Comparison of ENCODE assay signal across 9 cellular contexts in genomic region chr6:116764557-116764960, GRCh38. TPM values are rescaled to one million over a fixed set of nuclear protein-coding genes. Genes with fewer than 3 reads are reported as not detected.
DNase-seq lines count a peak whose midpoint lies in the region; ATAC-seq and TF ChIP-seq lines count a peak whose summit lies in the region.
"Had no signal": no experiment of that assay in that cellular context is flagged by ENCODE, and none has a peak within 500 bp of the region (broad histone marks: within the 10 kb centered on the region; RNA-seq: fewer than 3 reads in every experiment).

No MANE protein-coding gene starts in this region.

- no peak overlapping the region for H3K27ac Mint-ChIP-seq in activated naive CD4-positive, alpha-beta T cell treated with anti-CD3 and anti-CD28 coated beads, Interleukin-2, amount 50 U/mL, for 24 hours
- no peak overlapping the region for H3K27ac Mint-ChIP-seq in naive thymus-derived CD8-positive, alpha-beta T cell

- H3K4me1 Mint-ChIP-seq in activated naive CD4-positive, alpha-beta T cell treated with anti-CD3 and anti-CD28 coated beads, Interleukin-2, amount 50 U/mL, for 24 hours = peaks cover 11% of the 10 kb centered on the region
- H3K4me1 Mint-ChIP-seq in naive thymus-derived CD8-positive, alpha-beta T cell = peaks cover 5 to 15% (median 10%) of the 10 kb centered on the region in 4 donors

- H3K9me3 Mint-ChIP-seq in activated naive CD4-positive, alpha-beta T cell treated with anti-CD3 and anti-CD28 coated beads, Interleukin-2, amount 50 U/mL, for 24 hours = no peaks in the 10 kb centered on the region
- H3K9me3 Mint-ChIP-seq in naive thymus-derived CD8-positive, alpha-beta T cell = no peaks in the 10 kb centered on the region

- POLR2A ChIA-PET in naive thymus-derived CD8-positive, alpha-beta T cell (lab: Charles Lee) = no interaction called here

- H3K4me3 Mint-ChIP-seq in activated naive CD4-positive, alpha-beta T cell treated with anti-CD3 and anti-CD28 coated beads, Interleukin-2, amount 50 U/mL, for 24 hours = peak overlapping the region; percentile 23
- peak overlapping the region in 6 of 10 donors; percentile 29 to 66 (median 46) for H3K4me3 Mint-ChIP-seq in naive thymus-derived CD8-positive, alpha-beta T cell

- H3K27me3 Mint-ChIP-seq in activated naive CD4-positive, alpha-beta T cell treated with anti-CD3 and anti-CD28 coated beads, Interleukin-2, amount 50 U/mL, for 24 hours = peaks cover 37% of the 10 kb centered on the region
- H3K27me3 Mint-ChIP-seq in naive thymus-derived CD8-positive, alpha-beta T cell = peaks cover 34 to 63% (median 45%) of the 10 kb centered on the region in 5 donors

- peak in 1 of 2 donors; percentile 22 for ATAC-seq in naive thymus-derived CD8-positive, alpha-beta T cell
- ATAC-seq in HG02759 (IDR thresholded peaks at IDR 0.05; ENCODE audit: unreplicated experiment) (no peak), HG02884 (IDR thresholded peaks at IDR 0.05; ENCODE audit: unreplicated experiment) (no peak)

- no peak for DNase-seq in activated naive CD4-positive, alpha-beta T cell (lab: John Stamatoyannopoulos, UW)
- no peak for DNase-seq in fibroblast of pulmonary artery (ENCODE audit: low read depth)
- DNase-seq in naive thymus-derived CD8-positive, alpha-beta T cell = no peak
- no peak for DNase-seq in activated gamma-delta T cell treated with Interleukin-2 at 50 U/mL for 16 hours
- no peak for DNase-seq in central memory CD4-positive, alpha-beta T cell
- DNase-seq: HCEC 1CT had no signal

- no peak for TF ChIP-seq CTCF in fibroblast of pulmonary artery (IDR thresholded peaks at IDR 0.05; ENCODE audit: low read length, missing control alignments)

- H3K4me3 ChIP-seq in fibroblast of pulmonary artery (replicated peaks; ENCODE audit: low read depth, low read length) = peak overlapping the region; percentile 56

- H3K36me3 Mint-ChIP-seq in activated naive CD4-positive, alpha-beta T cell treated with anti-CD3 and anti-CD28 coated beads, Interleukin-2, amount 50 U/mL, for 24 hours = peaks cover 3% of the 10 kb centered on the region
- H3K36me3 Mint-ChIP-seq in naive thymus-derived CD8-positive, alpha-beta T cell = peaks cover 0 to 10% (median 2%) of the 10 kb centered on the region in 3 donors

RNA-seq across cellular contexts. Expression of gene FAM162B, which starts 1.0 kb away (rescaled TPM):
- not detected for total RNA-seq in naive thymus-derived CD8-positive, alpha-beta T cell
- not detected for polyA plus RNA-seq in naive thymus-derived CD8-positive, alpha-beta T cell
